In the genomic region with DNA sequence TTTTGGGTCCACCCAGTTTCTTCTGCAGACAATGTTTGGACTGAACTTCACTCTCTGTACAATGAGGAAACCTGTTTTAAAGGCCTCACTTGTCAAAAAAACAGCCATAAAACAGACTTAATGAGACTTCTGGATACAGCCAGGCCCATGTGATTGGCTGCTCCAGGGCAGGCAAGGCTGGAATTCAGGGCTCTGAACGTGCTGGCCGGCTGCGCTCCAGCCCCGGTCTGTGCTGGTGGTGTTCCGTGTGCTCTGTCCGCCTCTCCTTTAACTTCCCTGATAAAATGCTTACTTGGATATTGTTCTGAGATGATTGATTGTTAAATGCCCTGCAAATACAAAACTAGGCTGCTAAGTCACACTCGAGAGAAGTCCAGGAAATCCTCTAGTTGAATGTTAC, we compare ENCODE assay signal across 28 cellular contexts.
DNase-seq lines count a peak whose midpoint lies in the region; ATAC-seq and TF ChIP-seq lines count a peak whose summit lies in the region.
"Had no signal": no experiment of that assay in that cellular context is flagged by ENCODE, and none has a peak within 500 bp of the region (broad histone marks: within the 10 kb centered on the region; RNA-seq: fewer than 3 reads in every experiment).

No MANE protein-coding gene starts in this region.

- H3K9me3 ChIP-seq in spleen: no peaks in the 10 kb centered on the region
- H3K9me3 ChIP-seq: BLaER1, gastrocnemius medialis had no signal

- no peaks in the 10 kb centered on the region for H3K27me3 Mint-ChIP-seq in activated T-helper 17 cell treated with anti-CD3 and anti-CD28 coated beads, Interleukin-2, amount 50 U/mL, for 72 hours
- H3K27me3 Mint-ChIP-seq: activated naive CD4-positive, alpha-beta T cell treated with anti-CD3 and anti-CD28 coated beads, Interleukin-2, amount 50 U/mL, for 24 hours; natural killer cell treated with Interleukin-12 subunit alpha and Interleukin-12 subunit beta and Interleukin-15 and Interleukin-18, amount 100 ng/mL, for 72 hours; stimulated activated naive CD8-positive, alpha-beta T cell treated with anti-CD3 and anti-CD28 coated beads, Interleukin-15, Interleukin-2, amounts not matched to agents 100 ng/mL and 50 ng/mL, for 24 hours had no signal

- ATAC-seq in activated T-helper 17 cell treated with anti-CD3 and anti-CD28 coated beads, Interleukin-2, amount 50 U/mL, for 72 hours (replicated peaks): no peak
- ATAC-seq: activated CD8-positive, alpha-beta T cell treated with anti-CD3 and anti-CD28 coated beads, Interleukin-2, amount 10 ng/mL, durations not matched to agents 7 days and 5 days; GM12878; left ventricle myocardium superior; natural killer cell treated with Interleukin-12 subunit alpha and Interleukin-12 subunit beta and Interleukin-15 and Interleukin-18, amount 100 ng/mL, for 72 hours; Panc1 had no signal

- TF ChIP-seq POLR2A in spleen (IDR thresholded peaks at IDR 0.05): no peak

- no peaks in the 10 kb centered on the region for H3K4me1 Mint-ChIP-seq in activated T-helper 17 cell treated with anti-CD3 and anti-CD28 coated beads, Interleukin-2, amount 50 U/mL, for 72 hours
- H3K4me1 Mint-ChIP-seq: activated naive CD4-positive, alpha-beta T cell treated with anti-CD3 and anti-CD28 coated beads, Interleukin-2, amount 50 U/mL, for 24 hours had no signal

- peaks cover 0 to 1% (median 0%) of the 10 kb centered on the region in 6 donors for H3K4me1 ChIP-seq in spleen
- H3K4me1 ChIP-seq: gastrocnemius medialis had no signal

- H3K27ac ChIP-seq in VCaP (peak overlapping the region; percentile 52), spleen (peak overlapping the region in 5 of 8 donors; percentile 42 to 59 (median 49))
- H3K27ac ChIP-seq: BLaER1, brain microvascular endothelial cell, dorsolateral prefrontal cortex, gastrocnemius medialis had no signal

- H3K4me3 Mint-ChIP-seq in activated T-helper 17 cell treated with anti-CD3 and anti-CD28 coated beads, Interleukin-2, amount 50 U/mL, for 72 hours: no peak overlapping the region
- H3K4me3 Mint-ChIP-seq: activated CD8-positive, alpha-beta T cell treated with anti-CD3 and anti-CD28 coated beads, Interleukin-2, amount 10 ng/mL, durations not matched to agents 7 days and 5 days; activated naive CD4-positive, alpha-beta T cell treated with anti-CD3 and anti-CD28 coated beads, Interleukin-2, amount 50 U/mL, for 24 hours; natural killer cell treated with Interleukin-12 subunit alpha and Interleukin-12 subunit beta and Interleukin-15 and Interleukin-18, amount 100 ng/mL, for 72 hours; stimulated activated naive CD8-positive, alpha-beta T cell treated with anti-CD3 and anti-CD28 coated beads, Interleukin-15, Interleukin-2, amounts not matched to agents 100 ng/mL and 50 ng/mL, for 24 hours had no signal

- no peak overlapping the region for H3K4me3 ChIP-seq in fibroblast of villous mesenchyme (ENCODE audit: low read depth, low read length)
- no peak overlapping the region for H3K4me3 ChIP-seq in spleen
- H3K4me3 ChIP-seq: BLaER1, dorsolateral prefrontal cortex, gastrocnemius medialis, GM12878 had no signal

- TF ChIP-seq CTCF in VCaP (conservative IDR thresholded peaks at IDR 0.05) (no peak), fibroblast of villous mesenchyme (IDR thresholded peaks at IDR 0.05; ENCODE audit: insufficient read depth, low read depth, low read length) (no peak), spleen (IDR thresholded peaks at IDR 0.05 in 8 of 11, conservative IDR thresholded peaks at IDR 0.05 in 3 of 11) (no peak), GM13976 (IDR thresholded peaks at IDR 0.05; ENCODE audit: borderline replicate concordance, control extremely low read depth, extremely low read depth, insufficient read depth, missing control alignments) (no peak)

- H3K36me3 ChIP-seq in spleen: no peaks in the 10 kb centered on the region
- H3K36me3 ChIP-seq: BLaER1, brain microvascular endothelial cell, gastrocnemius medialis had no signal

- WGBS in spleen, 5 donors: 50 to 61% (median 55%) methylated on average over 7 of the region's 7 CpGs

- in situ Hi-C loops in GM13976 (cut with MboI; ENCODE audit: low sequenced_read_pairs, unreplicated experiment): no loop called here

- DNase-seq in fibroblast of villous mesenchyme (ENCODE audit: low read depth) (peak; percentile 38), midbrain (lab: John Stamatoyannopoulos, UW) (peak; percentile 12), spleen (no peak), GM13976 (ENCODE audit: low spot score) (no peak), NCI-H146 (lab: John Stamatoyannopoulos, UW) (no peak)
- DNase-seq: activated CD4-positive, alpha-beta T cell treated with anti-CD3 and anti-CD28 coated beads for 4 hours; activated CD8-positive, alpha-beta T cell treated with anti-CD3 and anti-CD28 coated beads, Interleukin-2, amount 10 ng/mL, durations not matched to agents 7 days and 5 days; amniotic stem cell; brain microvascular endothelial cell; dorsolateral prefrontal cortex; gastrocnemius medialis; hippocampal formation; left ventricle myocardium superior; NCI-H1105 treated with DMSO at 0.1 percent for 48 hours; NCI-H2081 treated with DMSO at 0.1 percent for 48 hours; NCI-H2227 treated with DMSO at 0.1 percent for 48 hours; occipital lobe; SIG-M5; stimulated activated CD8-positive, alpha-beta memory T cell treated with anti-CD3 and anti-CD28 coated beads, Interleukin-4, amount 100 ng/mL, for 48 hours had no signal

- intact Hi-C loops in spleen (cut with DNase I; ENCODE audit: low total_unique reads): no loop called here

- H3K9me3 Mint-ChIP-seq in activated T-helper 17 cell treated with anti-CD3 and anti-CD28 coated beads, Interleukin-2, amount 50 U/mL, for 72 hours: no peaks in the 10 kb centered on the region
- H3K9me3 Mint-ChIP-seq: activated naive CD4-positive, alpha-beta T cell treated with anti-CD3 and anti-CD28 coated beads, Interleukin-2, amount 50 U/mL, for 24 hours; activated T-helper 2 cell treated with anti-CD3 and anti-CD28 coated beads, Interferon-gamma antibody, Interleukin-2, Interleukin-4, amounts not matched to agents 10 μg/mL and 5 μg/mL and 100 μg/mL, durations not matched to agents 14 hours and 24 hours and 36 hours; natural killer cell treated with Interleukin-12 subunit alpha and Interleukin-12 subunit beta and Interleukin-15 and Interleukin-18, amount 100 ng/mL, for 72 hours; stimulated activated naive CD8-positive, alpha-beta T cell treated with anti-CD3 and anti-CD28 coated beads, Interleukin-15, Interleukin-2, amounts not matched to agents 100 ng/mL and 50 ng/mL, for 24 hours had no signal

- no peaks in the 10 kb centered on the region for H3K27me3 ChIP-seq in spleen (replicated peaks in 1 of 7)
- H3K27me3 ChIP-seq: BLaER1, brain microvascular endothelial cell, gastrocnemius medialis had no signal

- H3K27ac Mint-ChIP-seq in activated T-helper 17 cell treated with anti-CD3 and anti-CD28 coated beads, Interleukin-2, amount 50 U/mL, for 72 hours: no peak overlapping the region
- H3K27ac Mint-ChIP-seq: activated CD8-positive, alpha-beta T cell treated with anti-CD3 and anti-CD28 coated beads, Interleukin-2, amount 10 ng/mL, durations not matched to agents 7 days and 5 days; activated naive CD4-positive, alpha-beta T cell treated with anti-CD3 and anti-CD28 coated beads, Interleukin-2, amount 50 U/mL, for 24 hours; activated T-helper 2 cell treated with anti-CD3 and anti-CD28 coated beads, Interferon-gamma antibody, Interleukin-2, Interleukin-4, amounts not matched to agents 10 μg/mL and 5 μg/mL and 100 μg/mL, durations not matched to agents 14 hours and 24 hours and 36 hours; natural killer cell treated with Interleukin-12 subunit alpha and Interleukin-12 subunit beta and Interleukin-15 and Interleukin-18, amount 100 ng/mL, for 72 hours; stimulated activated naive CD8-positive, alpha-beta T cell treated with anti-CD3 and anti-CD28 coated beads, Interleukin-15, Interleukin-2, amounts not matched to agents 100 ng/mL and 50 ng/mL, for 24 hours had no signal

- no peaks in the 10 kb centered on the region for H3K36me3 Mint-ChIP-seq in activated T-helper 17 cell treated with anti-CD3 and anti-CD28 coated beads, Interleukin-2, amount 50 U/mL, for 72 hours (ENCODE audit: low read depth)
- H3K36me3 Mint-ChIP-seq: activated naive CD4-positive, alpha-beta T cell treated with anti-CD3 and anti-CD28 coated beads, Interleukin-2, amount 50 U/mL, for 24 hours; natural killer cell treated with Interleukin-12 subunit alpha and Interleukin-12 subunit beta and Interleukin-15 and Interleukin-18, amount 100 ng/mL, for 72 hours had no signal

Comparison
In these comparisons a context has a peak if more than half of its experiments do, and no peak if none do; other contexts are left out.
1. DNase-seq: peak in fibroblast of villous mesenchyme (single experiment) and midbrain (single experiment); none in spleen (single experiment), GM13976 (single experiment) and NCI-H146 (single experiment).